In genomic region chr2:129810521-129810920, GRCh38 we compare ENCODE assay signal across 5 cellular contexts.
"Had no signal": no experiment of that assay in that cellular context is flagged by ENCODE, and none has a peak within 500 bp of the region (broad histone marks: within the 10 kb centered on the region; RNA-seq: fewer than 3 reads in every experiment).

No MANE protein-coding gene starts in this region.

- DNase-seq: H9, HCEC 1CT, IMR-90 had no signal

- ATAC-seq: GM23338, K562 had no signal

- H3K4me3 ChIP-seq: GM23338, K562 had no signal

- H3K4me3 Mint-ChIP-seq: GM23338, H9 had no signal

- H3K27ac Mint-ChIP-seq: GM23338, H9 had no signal
